ENCODE assay signal across 1 cellular context in the genomic region with DNA sequence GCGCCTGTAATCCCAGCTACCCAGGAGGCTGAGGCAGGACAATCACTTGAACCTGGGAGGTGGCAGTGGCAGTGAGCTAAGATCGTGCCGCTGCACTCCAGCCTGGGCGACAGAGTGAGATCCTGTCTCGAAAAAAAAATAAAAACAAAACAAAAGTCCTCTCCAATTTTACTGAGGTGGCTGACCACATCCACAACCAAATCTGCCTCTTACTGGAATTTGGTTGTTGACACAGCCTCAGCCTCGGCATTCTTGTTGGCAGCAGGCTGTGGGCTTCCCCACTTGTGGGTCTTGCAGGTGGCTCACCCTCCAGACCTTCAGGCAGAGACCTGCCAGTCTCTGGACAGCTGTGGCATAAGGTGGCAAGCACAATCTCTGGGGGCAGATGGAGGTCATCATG.
A peak's percentile ranks its signal among the peaks of the same experiment; 100 is the strongest.
TF ChIP-seq lines count a peak whose summit lies in the region.

No MANE protein-coding gene starts in this region.

TF ChIP-seq in HepG2, 621 proteins besides CTCF, POLR2A, EP300 and RAD21:
- TF ChIP-seq FOXA1 (IDR thresholded peaks at IDR 0.05) (no peak), FOXA1 (CRISPR knock-in tag; IDR thresholded peaks at IDR 0.05) (peak; percentile 38; the same call in 1 of the 2 replicates), ZNF441 (CRISPR knock-in tag; IDR thresholded peaks at IDR 0.05; ENCODE audit: borderline replicate concordance) (no peak)
